Comparison of ENCODE assay signal across 12 cellular contexts in the genomic region with DNA sequence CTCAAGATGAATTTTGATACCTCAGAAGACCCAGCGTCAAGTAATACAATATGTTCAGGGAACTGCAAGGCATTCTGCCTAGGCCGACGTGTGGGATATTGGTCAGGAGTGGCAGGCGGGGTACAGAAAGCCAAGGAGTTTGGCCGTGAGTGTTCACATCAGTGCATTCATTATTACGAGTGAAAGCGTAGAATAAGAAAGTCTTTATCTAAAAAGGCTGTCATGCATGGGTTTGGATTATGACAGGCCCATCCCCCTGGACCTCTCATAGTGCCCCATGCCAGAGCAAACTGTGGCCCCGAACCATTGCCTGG. TPM values are rescaled to one million over a fixed set of nuclear protein-coding genes. Genes with fewer than 3 reads are reported as not detected.
DNase-seq lines count a peak whose midpoint lies in the region; ATAC-seq, FAIRE-seq and TF ChIP-seq lines count a peak whose summit lies in the region.
"Had no signal": no experiment of that assay in that cellular context is flagged by ENCODE, and none has a peak within 500 bp of the region (broad histone marks: within the 10 kb centered on the region; RNA-seq: fewer than 3 reads in every experiment).

No MANE protein-coding gene starts in this region.

- no peak for DNase-seq in T-helper 2 cell treated with Interferon-gamma antibody and Interleukin-4, amounts not matched to agents 5 μg/mL and 100 μg/mL, for 36 hours (ENCODE audit: low spot score)
- DNase-seq in T-helper 2 cell (no peak), brain microvascular endothelial cell (no peak), gastrocnemius medialis (peak; percentile 85 to 92), NCI-H510A (lab: John Stamatoyannopoulos, UW) (no peak), kidney (no peak)
- DNase-seq: heart right ventricle, small intestine had no signal

- peaks cover 10% of the 10 kb centered on the region for H3K4me1 Mint-ChIP-seq in T-helper 2 cell treated with Interferon-gamma antibody and Interleukin-4, amounts not matched to agents 5 μg/mL and 100 μg/mL, for 36 hours (ENCODE audit: low read depth)
- H3K4me1 Mint-ChIP-seq in IgD-negative memory B cell = peaks cover 6 to 21% (median 12%) of the 10 kb centered on the region in 3 donors

- no peaks in the 10 kb centered on the region for H3K9me3 Mint-ChIP-seq in T-helper 2 cell treated with Interferon-gamma antibody and Interleukin-4, amounts not matched to agents 5 μg/mL and 100 μg/mL, for 36 hours
- H3K9me3 Mint-ChIP-seq in IgD-negative memory B cell = no peaks in the 10 kb centered on the region

- H3K4me3 ChIP-seq in brain microvascular endothelial cell (ENCODE audit: low read depth, low read length) (no peak overlapping the region), gastrocnemius medialis (peak overlapping the region in 1 of 4 donors; percentile 21), kidney (ENCODE audit: low read length in 2 of 2) (no peak overlapping the region)
- H3K4me3 ChIP-seq: heart right ventricle, thoracic aorta had no signal

- no peak for TF ChIP-seq CTCF in brain microvascular endothelial cell (IDR thresholded peaks at IDR 0.05; ENCODE audit: low read depth, low read length, missing control alignments)
- no peak for TF ChIP-seq CTCF in gastrocnemius medialis (IDR thresholded peaks at IDR 0.05 in 4 of 5, conservative IDR thresholded peaks at IDR 0.05 in 1 of 5)
- TF ChIP-seq CTCF in kidney (IDR thresholded peaks at IDR 0.05; ENCODE audit: borderline replicate concordance, extremely low read depth, insufficient read depth) = no peak

- no peak overlapping the region for H3K9ac ChIP-seq in kidney (ENCODE audit: low read length in 2 of 2)

- H3K36me3 Mint-ChIP-seq in T-helper 2 cell treated with Interferon-gamma antibody and Interleukin-4, amounts not matched to agents 5 μg/mL and 100 μg/mL, for 36 hours (ENCODE audit: low read depth) = peaks cover 48% of the 10 kb centered on the region
- no peaks in the 10 kb centered on the region for H3K36me3 Mint-ChIP-seq in IgD-negative memory B cell

- peak overlapping the region; percentile 15 for H3K27ac Mint-ChIP-seq in T-helper 2 cell treated with Interferon-gamma antibody and Interleukin-4, amounts not matched to agents 5 μg/mL and 100 μg/mL, for 36 hours
- peak overlapping the region in 2 of 3 donors; percentile 12 to 18 for H3K27ac Mint-ChIP-seq in IgD-negative memory B cell

- no peak for FAIRE-seq in kidney (lab: Jason Lieb, UNC)
- FAIRE-seq: small intestine had no signal

- H3K36me3 ChIP-seq in brain microvascular endothelial cell (replicated peaks) (peaks cover 59% of the 10 kb centered on the region), gastrocnemius medialis (peaks cover 0 to 51% of the 10 kb centered on the region in 2 donors), kidney (ENCODE audit: control insufficient read depth in 1 of 2, insufficient read depth in 2 of 2, low read length in 2 of 2) (peaks cover 15 to 24% of the 10 kb centered on the region in 2 donors)

- H3K4me3 Mint-ChIP-seq in T-helper 2 cell treated with Interferon-gamma antibody and Interleukin-4, amounts not matched to agents 5 μg/mL and 100 μg/mL, for 36 hours = no peak overlapping the region
- H3K4me3 Mint-ChIP-seq in IgD-negative memory B cell = peak overlapping the region in 1 of 4 donors; percentile 66

- no peaks in the 10 kb centered on the region for H3K27me3 Mint-ChIP-seq in T-helper 2 cell treated with Interferon-gamma antibody and Interleukin-4, amounts not matched to agents 5 μg/mL and 100 μg/mL, for 36 hours (ENCODE audit: low read depth)
- H3K27me3 Mint-ChIP-seq in IgD-negative memory B cell = no peaks in the 10 kb centered on the region

- H3K9me3 ChIP-seq in gastrocnemius medialis (no peaks in the 10 kb centered on the region), kidney (ENCODE audit: control insufficient read depth in 1 of 2, low read length in 2 of 2) (no peaks in the 10 kb centered on the region)
- H3K9me3 ChIP-seq: heart right ventricle, thoracic aorta had no signal

- no peaks in the 10 kb centered on the region for H3K27me3 ChIP-seq in brain microvascular endothelial cell (replicated peaks)
- H3K27me3 ChIP-seq in gastrocnemius medialis = no peaks in the 10 kb centered on the region
- H3K27me3 ChIP-seq: heart right ventricle had no signal

- in situ Hi-C loops in brain microvascular endothelial cell (cut with HindIII; ENCODE audit: low pct_ligation_motif_present, low sequenced_read_pairs) (no loop called here), gastrocnemius medialis (cut with MboI; ENCODE audit: low sequenced_read_pairs in 4 of 4) (no loop called here)

- peak overlapping the region; percentile 89 for H3K27ac ChIP-seq in brain microvascular endothelial cell
- peak overlapping the region; percentile 89 to 98 (median 92) for H3K27ac ChIP-seq in gastrocnemius medialis
- H3K27ac ChIP-seq in kidney (ENCODE audit: low read depth in 2 of 2, low read length in 2 of 2) = no peak overlapping the region

- peak in 1 of 2 donors; percentile 57 for TF ChIP-seq POLR2A in gastrocnemius medialis (IDR thresholded peaks at IDR 0.05)

- ATAC-seq in gastrocnemius medialis (peak in 1 of 2 donors; percentile 79), GM21737 (IDR thresholded peaks at IDR 0.05; ENCODE audit: unreplicated experiment) (no peak)

- peaks cover 54 to 59% of the 10 kb centered on the region in 2 donors for H3K4me1 ChIP-seq in gastrocnemius medialis
- H3K4me1 ChIP-seq in kidney (ENCODE audit: control insufficient read depth in 1 of 2, insufficient read depth in 1 of 2, low read depth in 1 of 2, low read length in 2 of 2) = peaks cover 5 to 6% of the 10 kb centered on the region in 2 donors

- intact Hi-C loops in gastrocnemius medialis (cut with DNase I; ENCODE audit: low total_unique reads) = no loop called here
- intact Hi-C loops in kidney (cut with DNase I) = no loop called here

RNA-seq across cellular contexts. Expression of gene AIMP2, which starts 7.5 kb away (rescaled TPM):
- polyA plus RNA-seq in IgD-negative memory B cell (25.9 TPM), kidney (ENCODE audit: insufficient read depth, low read depth, low replicate concordance) (55.5 TPM)
- total RNA-seq in gastrocnemius medialis (100 to 1,000 TPM in 3 of 4 donors, 10 to 100 TPM in 1; 99.1 to 272 (median 194) TPM), kidney (34.6 TPM)

RNA-seq across cellular contexts. Expression of gene PMS2, which starts 7.8 kb away (rescaled TPM):
- polyA plus RNA-seq in IgD-negative memory B cell = 14.2 TPM
- 1 to 10 TPM; 3.6 to 9.0 (median 7.2) TPM for total RNA-seq in gastrocnemius medialis
- 21.6 TPM for total RNA-seq in kidney
- polyA plus RNA-seq in kidney (ENCODE audit: insufficient read depth, low read depth, low replicate concordance) = 8.9 TPM

RNA-seq across cellular contexts. Expression of gene ANKRD61, which starts 14.6 kb away (rescaled TPM):
- polyA plus RNA-seq in IgD-negative memory B cell (0.24 TPM), kidney (ENCODE audit: insufficient read depth, low read depth, low replicate concordance) (not detected)
- total RNA-seq in gastrocnemius medialis (1 to 10 TPM in 1 of 4 donors, under 1 TPM in 1, not detected in 2; 0.39 to 1.0 TPM), kidney (0.19 TPM)
- total RNA-seq: thoracic aorta had no signal
- polyA plus RNA-seq: neural cell had no signal

RNA-seq across cellular contexts. Expression of gene EIF2AK1, which starts 42.4 kb away (rescaled TPM):
- polyA plus RNA-seq in IgD-negative memory B cell (128 TPM), kidney (ENCODE audit: insufficient read depth, low read depth, low replicate concordance) (58.2 TPM)
- total RNA-seq in gastrocnemius medialis (100 to 1,000 TPM in 2 of 4 donors, 10 to 100 TPM in 2; 74.5 to 284 (median 111) TPM), kidney (89.2 TPM)

RNA-seq across cellular contexts. Expression of gene RSPH10B, which starts 46.1 kb away (rescaled TPM):
- polyA plus RNA-seq in IgD-negative memory B cell (not detected), kidney (ENCODE audit: insufficient read depth, low read depth, low replicate concordance) (not detected)
- total RNA-seq in gastrocnemius medialis (1 to 10 TPM in 1 of 4 donors, not detected in 3; 1.1 TPM), kidney (0.79 TPM)
- polyA plus RNA-seq: heart right ventricle had no signal

Comparison
In these comparisons a context has a peak if more than half of its experiments do, and no peak if none do; other contexts are left out.
1. DNase-seq: peak in gastrocnemius medialis (2 of 2); none in T-helper 2 cell treated with Interferon-gamma antibody and Interleukin-4, amounts not matched to agents 5 μg/mL and 100 μg/mL, for 36 hours (single experiment), T-helper 2 cell (0 of 5), brain microvascular endothelial cell (single experiment), NCI-H510A (single experiment) and kidney (single experiment).
2. H3K27ac ChIP-seq: peak in brain microvascular endothelial cell (single experiment) and gastrocnemius medialis (4 of 4); none in kidney (0 of 2).